ENCODE assay signal across 11 cellular contexts in genomic region chr11:68340003-68340767, GRCh38. TPM values are rescaled to one million over a fixed set of nuclear protein-coding genes. Genes with fewer than 3 reads are reported as not detected.
DNase-seq lines count a peak whose midpoint lies in the region; ATAC-seq, FAIRE-seq and TF ChIP-seq lines count a peak whose summit lies in the region.
"Had no signal": no experiment of that assay in that cellular context is flagged by ENCODE, and none has a peak within 500 bp of the region (broad histone marks: within the 10 kb centered on the region; RNA-seq: fewer than 3 reads in every experiment).

No MANE protein-coding gene starts in this region.

- intact Hi-C loops in breast epithelium (cut with DNase I; ENCODE audit: low total_unique reads) (no loop called here), MCF 10A (cut with micrococcal nuclease) (no loop called here), Panc1 (cut with micrococcal nuclease; ENCODE audit: unreplicated experiment) (no loop called here), K562 (cut with micrococcal nuclease) (no loop called here), stomach (cut with DNase I; ENCODE audit: low total_unique reads) (no loop called here)

- H3K4me1 ChIP-seq in breast epithelium (peaks cover 11 to 22% of the 10 kb centered on the region in 2 donors), Panc1 (ENCODE audit: control insufficient read depth, insufficient read depth, low read length) (peaks cover 77% of the 10 kb centered on the region), K562 (replicated peaks in 1 of 2; ENCODE audit: control insufficient read depth in 2 of 2, insufficient read depth in 2 of 2, low read length in 2 of 2) (peaks cover 13 to 37% of the 10 kb centered on the region in 2 experiments; a peak in 4 of 5 replicates), stomach (peaks cover 36 to 90% (median 75%) of the 10 kb centered on the region in 4 donors)

- 85% methylated on average over 16 of the region's 16 CpGs for WGBS in K562 (ENCODE audit: insufficient coverage, low coverage, missing lambda C conversion rate)
- 78 to 85% (median 81%) methylated on average over 16 of the region's 16 CpGs for WGBS in stomach, 5 donors

- ATAC-seq in Panc1 (no peak), K562 (no peak), GM21360 (IDR thresholded peaks at IDR 0.05; ENCODE audit: unreplicated experiment) (no peak), HG03108 (IDR thresholded peaks at IDR 0.05; ENCODE audit: unreplicated experiment) (no peak)

- CTCF ChIA-PET in MCF 10A (lab: Yijun Ruan, JAX) (interaction anchor here (0.5 to 1.3 kb wide), 2 partner anchors 42 to 320 kb away, joined by 3 read pairs; no protein-coding TSS in a partner anchor), Panc1 (lab: Charles Lee) (interaction anchor here (0.6 kb wide), 1 partner anchor 9 kb away, joined by 3 read pairs; no protein-coding TSS in a partner anchor), K562 (lab: Yijun Ruan, JAX; ENCODE audit: low intra/inter-chr PET ratio) (no interaction called here)

- POLR2A ChIA-PET in MCF 10A (lab: Yijun Ruan, JAX) = interaction anchor here (0.6 to 5.0 kb wide), 7 partner anchors 14 to 757 kb away, joined by 3 to 66 read pairs (median 3); partner anchors contain the start of genes GSTP1 and LRP5
- POLR2A ChIA-PET in Panc1 (lab: Charles Lee) = no interaction called here
- POLR2A ChIA-PET in K562 (lab: Yijun Ruan, JAX) = no interaction called here

- peaks cover 6% of the 10 kb centered on the region for H3K36me3 Mint-ChIP-seq in MCF 10A (ENCODE audit: insufficient read depth, unreplicated experiment)
- H3K36me3 Mint-ChIP-seq: naive B cell had no signal

- TF ChIP-seq CTCF in breast epithelium (IDR thresholded peaks at IDR 0.05) = no peak
- no peak for TF ChIP-seq CTCF in MCF 10A (IDR thresholded peaks at IDR 0.05; ENCODE audit: unreplicated experiment)
- TF ChIP-seq CTCF in Panc1 (IDR thresholded peaks at IDR 0.05) = no peak
- no peak for TF ChIP-seq CTCF in K562 (IDR thresholded peaks at IDR 0.05 in 2 of 3, conservative IDR thresholded peaks at IDR 0.05 in 1 of 3; ENCODE audit: insufficient read depth in 2 of 3, low read depth in 1 of 3, low read length in 3 of 3)
- no peak for TF ChIP-seq CTCF in stomach (IDR thresholded peaks at IDR 0.05)

- no peak overlapping the region for H3K4me3 Mint-ChIP-seq in MCF 10A (ENCODE audit: unreplicated experiment)
- H3K4me3 Mint-ChIP-seq: B cell, naive B cell had no signal

- H3K9ac ChIP-seq in K562 (ENCODE audit: insufficient read depth in 1 of 2, low read depth in 2 of 2, low read length in 2 of 2) = no peak overlapping the region

- H4K20me1 ChIP-seq in K562 (replicated peaks; ENCODE audit: control insufficient read depth, insufficient read depth, low read length) = peaks cover 15% of the 10 kb centered on the region; the same call in 1 of the 2 replicates

- peak overlapping the region; percentile 4 to 36 for H3K27ac ChIP-seq in breast epithelium
- H3K27ac ChIP-seq in Panc1 (ENCODE audit: low read length) = peak overlapping the region; percentile 95
- no peak overlapping the region for H3K27ac ChIP-seq in K562 (ENCODE audit: extremely low read depth, low read depth, low read length)
- H3K27ac ChIP-seq in stomach = peak overlapping the region in 3 of 5 donors; percentile 49 to 76 (median 68)

- H3K9me3 ChIP-seq in breast epithelium (no peaks in the 10 kb centered on the region), Panc1 (ENCODE audit: control insufficient read depth, insufficient read depth, low read depth, low read length) (no peaks in the 10 kb centered on the region), K562 (replicated peaks; ENCODE audit: control insufficient read depth, insufficient read depth, low read depth, low read length) (no peaks in the 10 kb centered on the region), stomach (no peaks in the 10 kb centered on the region)

- BruUV-seq in MCF 10A (replicated peaks; lab: Mats Ljungman, UMichigan) (no TSS peak), Panc1 (replicated peaks; lab: Mats Ljungman, UMichigan) (no TSS peak), K562 (replicated peaks; lab: Mats Ljungman, UMichigan) (no TSS peak)

- no peak overlapping the region for H3K4me2 ChIP-seq in K562 (ENCODE audit: insufficient read depth, low read length)

- H3K79me2 ChIP-seq in K562 (ENCODE audit: control insufficient read depth, insufficient read depth, low read length) = peaks cover 37% of the 10 kb centered on the region

- TF ChIP-seq POLR2A in breast epithelium (IDR thresholded peaks at IDR 0.05) = no peak
- TF ChIP-seq POLR2A in K562 (conservative IDR thresholded peaks at IDR 0.05) = no peak
- no peak for TF ChIP-seq POLR2A in stomach (IDR thresholded peaks at IDR 0.05)

- no peak overlapping the region for H2AFZ ChIP-seq in K562 (ENCODE audit: low read depth, low read length)

- no peak for TF ChIP-seq RAD21 in K562 (CRISPR knock-in tag; conservative IDR thresholded peaks at IDR 0.05 in 1 of 2, IDR thresholded peaks at IDR 0.05 in 1 of 2)

- TF ChIP-seq EP300 in K562 (IDR thresholded peaks at IDR 0.05; ENCODE audit: low read length) (no peak), stomach (IDR thresholded peaks at IDR 0.05) (no peak)

- H3K9me3 Mint-ChIP-seq in MCF 10A (ENCODE audit: unreplicated experiment) = no peaks in the 10 kb centered on the region
- H3K9me3 Mint-ChIP-seq: naive B cell had no signal

- no peaks in the 10 kb centered on the region for H3K36me3 ChIP-seq in breast epithelium
- no peaks in the 10 kb centered on the region for H3K36me3 ChIP-seq in Panc1 (ENCODE audit: control insufficient read depth, insufficient read depth, low read length)
- H3K36me3 ChIP-seq in K562 (ENCODE audit: control insufficient read depth, insufficient read depth, low read length) = 0 out of 3 replicates have a peak, but pooled peaks cover 3% of the 10 kb centered on the region
- no peaks in the 10 kb centered on the region for H3K36me3 ChIP-seq in stomach

- H3K27me3 ChIP-seq in breast epithelium (no peaks in the 10 kb centered on the region), Panc1 (ENCODE audit: control insufficient read depth, insufficient read depth, low read length) (no peaks in the 10 kb centered on the region), K562 (ENCODE audit: control insufficient read depth in 2 of 2, insufficient read depth in 2 of 2, low read length in 2 of 2) (no peaks in the 10 kb centered on the region), stomach (no peaks in the 10 kb centered on the region)

- H3K9me1 ChIP-seq in K562 (ENCODE audit: control insufficient read depth, insufficient read depth, low read length) = peaks cover 4% of the 10 kb centered on the region

- in situ Hi-C loops in Panc1 (cut with HindIII; ENCODE audit: low pct_unique_long_range_greater_than_20kb, low sequenced_read_pairs) (no loop called here), K562 (cut with MboI) (no loop called here)

- H3K4me3 ChIP-seq in breast epithelium (no peak overlapping the region), Panc1 (ENCODE audit: low read depth in 2 of 2, low read length in 2 of 2) (0 out of 4 replicates have a peak overlapping the region, but pooled peaks of 1 of the 2 experiments have one; percentile 8), K562 (no peak overlapping the region), stomach (no peak overlapping the region)

- no peaks in the 10 kb centered on the region for H3K27me3 Mint-ChIP-seq in MCF 10A (ENCODE audit: insufficient read depth, unreplicated experiment)
- H3K27me3 Mint-ChIP-seq: B cell, naive B cell had no signal

- no peak overlapping the region for H3K27ac Mint-ChIP-seq in MCF 10A (ENCODE audit: low read depth, unreplicated experiment)
- H3K27ac Mint-ChIP-seq: B cell had no signal

- FAIRE-seq in K562 (lab: Jason Lieb, UNC) = no peak

- H3K4me1 Mint-ChIP-seq in MCF 10A (ENCODE audit: insufficient read depth, unreplicated experiment) = peaks cover 44% of the 10 kb centered on the region

- no peak for DNase-seq in breast epithelium (ENCODE audit: low spot score in 2 of 2)
- DNase-seq in MCF 10A (ENCODE audit: unreplicated experiment) = no peak
- DNase-seq in Panc1 (ENCODE audit: low read depth, low spot score) = no peak
- no peak for DNase-seq in K562 (ENCODE audit: extremely low read depth in 1 of 4, low spot score in 3 of 4)
- no peak for DNase-seq in stomach
- no peak for DNase-seq in NCI-H82 treated with DMSO at 0.1 percent for 48 hours (lab: John Stamatoyannopoulos, UW; ENCODE audit: unreplicated experiment)
- DNase-seq: activated T-cell treated with anti-CD3 and anti-CD28 coated beads, Interleukin-2, amount 50 U/mL, for 1 hour; naive B cell had no signal

TF ChIP-seq in K562, 482 proteins besides CTCF, POLR2A, EP300 and RAD21 (continues in another document):
- TF ChIP-seq RCOR1 (IDR thresholded peaks at IDR 0.05; ENCODE audit: borderline replicate concordance in 1 of 2, low read depth in 2 of 2, low read length in 2 of 2) (0 out of 4 replicates have a peak, but pooled peaks of 1 of the 2 experiments have one; percentile 32), ZNF263 (CRISPR knock-in tag; IDR thresholded peaks at IDR 0.05; ENCODE audit: borderline replicate concordance) (no peak), BCOR (IDR thresholded peaks at IDR 0.05) (peak; percentile 61; the same call in 1 of the 2 replicates), MIER1 (IDR thresholded peaks at IDR 0.05; ENCODE audit: low read depth) (no peak), NR2C1 (IDR thresholded peaks at IDR 0.05) (no peak), NR2C1 (tag; IDR thresholded peaks at IDR 0.05) (no peak)

RNA-seq across cellular contexts. Expression of gene LRP5, which starts 27.8 kb away (rescaled TPM):
- total RNA-seq in breast epithelium (10 to 100 TPM; 23.6 to 48.8 (median 24.5) TPM), MCF 10A (2022) (31.6 and 32.8 TPM in 2 replicates), Panc1 (2021; ENCODE audit: unreplicated experiment) (171 TPM), K562 (2014; rRNA removed) (14.9 and 23.8 TPM in 2 replicates), K562 (2014; rRNA removed; fragmentation: Illumina TruSeq; extraction: Trizol) (2.1 and 3.1 TPM in 2 replicates), K562 (2015; rRNA removed; fragmentation: Illumina TruSeq; extraction: Trizol) (13.6 and 15.3 TPM in 2 replicates), K562 (2021) (43.1 and 44.2 TPM in 2 replicates), stomach (100 to 1,000 TPM in 2 of 5 donors, 10 to 100 TPM in 3; 36.5 to 152 (median 64.7) TPM)
- polyA plus RNA-seq in Panc1 (2012; ENCODE audit: insufficient read length) = 357 TPM
- total RNA-seq in K562 (2011; cell fraction: chromatin; rRNA removed; ENCODE audit: low replicate concordance) = 28.3 and 69.8 TPM in 2 replicates
- 63.7 and 66.6 TPM in 2 replicates for total RNA-seq in K562 (2011; cell fraction: nucleolus; rRNA removed)
- total RNA-seq in K562 (2011; cell fraction: nucleoplasm; rRNA removed) = 37.9 and 42.2 TPM in 2 replicates
- polyA plus RNA-seq in K562 (2011; rRNA removed) (5.1 and 11.0 TPM in 2 replicates), K562 (2014; fragmentation: Illumina TruSeq; extraction: Trizol) (13.5 and 28.2 TPM in 2 replicates), K562 (2014; fragmentation: Nextera tagmentation; extraction: Ambion mirVana) (under 1 TPM; 0.48 to 0.63 TPM), K562 (2014; rRNA removed) (16.1 and 17.6 TPM in 2 replicates), stomach (10 to 100 TPM; 11.8 to 42.4 (median 26.6) TPM)
- polyA plus RNA-seq in K562 (2011; cell fraction: cytosol; rRNA removed) = 9.1 and 15.7 TPM in 2 replicates
- polyA plus RNA-seq in K562 (2011; cell fraction: nucleus; rRNA removed) = 16.9 and 36.4 TPM in 2 replicates
- 24.9 and 36.3 TPM in 2 replicates for polyA plus RNA-seq in K562 (2012)
- 7.7 and 11.3 TPM in 2 replicates for polyA minus RNA-seq in K562 (2011; rRNA and poly(A)+ RNA removed)
- polyA minus RNA-seq in K562 (2011; cell fraction: cytosol; rRNA and poly(A)+ RNA removed) = 21.3 and 34.5 TPM in 2 replicates
- 24.4 and 27.9 TPM in 2 replicates for polyA minus RNA-seq in K562 (2011; cell fraction: nucleus; rRNA and poly(A)+ RNA removed)
